2 cellular contexts compared by ENCODE assay signal in the genomic region with DNA sequence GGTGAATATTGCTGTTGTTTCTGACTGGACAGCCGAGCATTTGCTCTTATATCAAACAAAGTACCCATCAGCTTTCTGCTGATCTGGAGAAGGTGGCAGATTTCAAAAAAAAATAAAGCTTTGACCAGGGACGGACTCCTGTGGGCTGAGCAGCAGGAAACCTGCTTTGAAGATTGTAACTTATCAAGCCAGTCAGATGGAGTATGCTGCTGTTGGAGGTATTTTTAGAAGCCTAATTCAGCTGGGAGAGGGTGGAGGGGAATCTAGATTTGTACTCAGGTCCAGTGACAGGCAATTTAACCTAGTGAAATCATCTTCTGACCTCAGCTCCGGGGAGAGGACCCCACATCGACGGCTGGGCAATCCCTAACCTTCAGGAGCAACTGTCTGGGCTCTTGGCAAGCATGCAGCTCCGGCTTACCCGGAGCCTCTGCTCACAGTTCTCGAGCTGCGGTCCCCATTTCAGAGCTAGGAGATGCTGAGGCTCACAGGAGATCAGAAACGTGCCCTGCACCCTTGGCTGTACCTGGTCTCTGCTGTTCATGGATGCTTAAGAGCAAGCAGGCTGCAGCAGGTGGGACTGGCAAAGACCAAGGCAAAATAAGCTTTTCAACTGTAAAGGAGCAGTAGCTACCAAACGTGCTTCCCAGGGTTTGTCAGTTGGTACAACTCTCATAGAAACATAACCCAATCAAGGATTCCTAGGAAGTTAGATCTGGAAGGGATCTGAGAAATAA.
TF ChIP-seq lines count a peak whose summit lies in the region.

No MANE protein-coding gene starts in this region.

TF ChIP-seq in H1, 55 proteins besides CTCF, POLR2A, EP300 and RAD21:
- no peak for TF ChIP-seq NANOG (IDR thresholded peaks at IDR 0.05; ENCODE audit: insufficient read depth, low read depth, low read length, poor library complexity, severe bottlenecking)
- no peak for TF ChIP-seq TAF1 (IDR thresholded peaks at IDR 0.05; ENCODE audit: low read depth, low read length)
- TF ChIP-seq ASH2L (IDR thresholded peaks at IDR 0.05; ENCODE audit: low read length) = no peak
- TF ChIP-seq MAFK (IDR thresholded peaks at IDR 0.05; ENCODE audit: low read depth, low read length) = no peak
- no peak for TF ChIP-seq CREB1 (IDR thresholded peaks at IDR 0.05)
- no peak for TF ChIP-seq KDM4A (IDR thresholded peaks at IDR 0.05; ENCODE audit: low read depth, low read length, severe bottlenecking)
- TF ChIP-seq, protein P1, sequence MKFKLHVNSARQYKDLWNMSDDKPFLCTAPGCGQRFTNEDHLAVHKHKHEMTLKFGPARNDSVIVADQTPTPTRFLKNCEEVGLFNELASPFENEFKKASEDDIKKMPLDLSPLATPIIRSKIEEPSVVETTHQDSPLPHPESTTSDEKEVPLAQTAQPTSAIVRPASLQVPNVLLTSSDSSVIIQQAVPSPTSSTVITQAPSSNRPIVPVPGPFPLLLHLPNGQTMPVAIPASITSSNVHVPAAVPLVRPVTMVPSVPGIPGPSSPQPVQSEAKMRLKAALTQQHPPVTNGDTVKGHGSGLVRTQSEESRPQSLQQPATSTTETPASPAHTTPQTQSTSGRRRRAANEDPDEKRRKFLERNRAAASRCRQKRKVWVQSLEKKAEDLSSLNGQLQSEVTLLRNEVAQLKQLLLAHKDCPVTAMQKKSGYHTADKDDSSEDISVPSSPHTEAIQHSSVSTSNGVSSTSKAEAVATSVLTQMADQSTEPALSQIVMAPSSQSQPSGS (IDR thresholded peaks at IDR 0.05; ENCODE audit: low read length) = no peak
TF ChIP-seq in H1: peak in this region for 0.

TF ChIP-seq in SK-N-SH, 30 proteins besides CTCF, POLR2A, EP300 and RAD21:
- TF ChIP-seq, protein P2, sequence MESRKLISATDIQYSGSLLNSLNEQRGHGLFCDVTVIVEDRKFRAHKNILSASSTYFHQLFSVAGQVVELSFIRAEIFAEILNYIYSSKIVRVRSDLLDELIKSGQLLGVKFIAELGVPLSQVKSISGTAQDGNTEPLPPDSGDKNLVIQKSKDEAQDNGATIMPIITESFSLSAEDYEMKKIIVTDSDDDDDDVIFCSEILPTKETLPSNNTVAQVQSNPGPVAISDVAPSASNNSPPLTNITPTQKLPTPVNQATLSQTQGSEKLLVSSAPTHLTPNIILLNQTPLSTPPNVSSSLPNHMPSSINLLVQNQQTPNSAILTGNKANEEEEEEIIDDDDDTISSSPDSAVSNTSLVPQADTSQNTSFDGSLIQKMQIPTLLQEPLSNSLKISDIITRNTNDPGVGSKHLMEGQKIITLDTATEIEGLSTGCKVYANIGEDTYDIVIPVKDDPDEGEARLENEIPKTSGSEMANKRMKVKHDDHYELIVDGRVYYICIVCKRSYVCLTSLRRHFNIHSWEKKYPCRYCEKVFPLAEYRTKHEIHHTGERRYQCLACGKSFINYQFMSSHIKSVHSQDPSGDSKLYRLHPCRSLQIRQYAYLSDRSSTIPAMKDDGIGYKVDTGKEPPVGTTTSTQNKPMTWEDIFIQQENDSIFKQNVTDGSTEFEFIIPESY (IDR thresholded peaks at IDR 0.05; ENCODE audit: borderline replicate concordance, low read depth) = no peak
- TF ChIP-seq CHD2 (IDR thresholded peaks at IDR 0.05; ENCODE audit: low read length, partially characterized antibody) (no peak), GATA2 (CRISPR knock-in tag; IDR thresholded peaks at IDR 0.05) (no peak), RXRA (IDR thresholded peaks at IDR 0.05; ENCODE audit: borderline replicate concordance, low read depth) (no peak)
